In the genomic region with DNA sequence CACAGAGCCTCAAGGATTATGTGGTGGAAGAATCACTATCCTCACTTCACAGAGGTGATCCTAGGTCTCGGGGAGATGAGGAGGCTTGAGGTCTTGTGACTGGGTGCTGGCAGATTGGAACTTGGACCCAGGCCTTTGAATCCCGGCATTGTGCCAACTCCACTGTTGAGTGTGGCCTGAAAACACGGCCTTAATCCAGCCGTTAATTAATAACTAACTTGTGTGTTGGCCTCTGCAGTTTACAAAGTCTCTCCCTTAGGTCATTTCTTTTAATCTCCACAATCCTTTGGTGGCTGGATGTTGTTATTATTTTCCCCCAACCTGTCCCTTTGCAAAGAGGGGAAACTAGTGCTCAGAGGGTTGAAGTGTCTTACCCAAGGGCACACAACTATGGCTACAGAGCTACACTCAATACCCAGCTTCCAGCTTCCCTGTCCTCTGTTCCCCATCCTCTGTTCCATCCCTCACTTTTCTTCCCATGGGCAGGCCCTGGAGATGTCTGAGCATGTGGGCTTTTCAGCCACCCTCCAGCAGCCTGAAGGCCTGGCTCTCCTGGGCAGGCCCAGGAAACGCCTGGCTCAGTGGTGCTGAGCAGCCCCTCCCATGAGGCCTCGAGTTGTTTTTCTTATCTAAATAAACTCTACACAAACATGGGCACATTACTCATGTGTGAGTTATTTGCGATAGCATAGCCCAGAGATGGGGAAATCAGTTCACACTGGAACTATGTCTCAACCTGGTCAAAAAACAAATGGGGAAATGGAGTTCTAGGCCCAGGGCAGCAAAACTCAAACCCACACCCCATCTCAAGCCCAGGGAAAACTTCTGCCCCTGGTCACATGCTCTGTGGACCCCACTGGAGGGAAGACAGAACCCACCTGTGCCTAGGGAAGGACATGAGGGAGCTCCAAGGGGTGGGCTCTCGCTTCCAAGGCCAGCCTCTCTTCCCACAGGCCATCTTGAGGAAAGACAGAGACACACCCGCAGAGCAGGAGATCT, we compare ENCODE assay signal across 1 cellular context.
TF ChIP-seq lines count a peak whose summit lies in the region.

No MANE protein-coding gene starts in this region.

TF ChIP-seq in HepG2, 621 proteins besides CTCF, POLR2A, EP300 and RAD21 (continued from another document and continues in another):
- TF ChIP-seq MYPOP (CRISPR knock-in tag; IDR thresholded peaks at IDR 0.05) (peak; percentile 35; the same call in 1 of the 2 replicates), KMT2A (CRISPR knock-in tag; IDR thresholded peaks at IDR 0.05) (no peak), ZFP36 (IDR thresholded peaks at IDR 0.05; ENCODE audit: borderline replicate concordance, low read depth, low read length, partially characterized antibody) (no peak), ZNF660 (CRISPR knock-in tag; IDR thresholded peaks at IDR 0.05; ENCODE audit: borderline replicate concordance, low read depth) (no peak), ZNF12 (CRISPR knock-in tag; IDR thresholded peaks at IDR 0.05) (peak; percentile 75; the same call in 1 of the 2 replicates), CC2D1A (CRISPR knock-in tag; IDR thresholded peaks at IDR 0.05) (no peak), IRF9 (CRISPR knock-in tag; IDR thresholded peaks at IDR 0.05; ENCODE audit: borderline replicate concordance) (peak; percentile 70; the same call in 1 of the 2 replicates), FIP1L1 (IDR thresholded peaks at IDR 0.05; ENCODE audit: borderline replicate concordance, insufficient read depth, low read depth, low read length) (no peak), ERF (CRISPR knock-in tag; IDR thresholded peaks at IDR 0.05) (no peak; the same call in 1 of the 2 replicates), CSRNP1 (CRISPR knock-in tag; IDR thresholded peaks at IDR 0.05) (no peak), MAF1 (CRISPR knock-in tag; IDR thresholded peaks at IDR 0.05; ENCODE audit: borderline replicate concordance) (no peak), ZNF205 (CRISPR knock-in tag; IDR thresholded peaks at IDR 0.05) (peak; percentile 31), ZNF431 (CRISPR knock-in tag; IDR thresholded peaks at IDR 0.05; ENCODE audit: borderline replicate concordance, low read depth) (no peak), ZNF644 (CRISPR knock-in tag; IDR thresholded peaks at IDR 0.05; ENCODE audit: low read depth) (peak; percentile 78; the same call in 1 of the 2 replicates), KLF15 (CRISPR knock-in tag; IDR thresholded peaks at IDR 0.05; ENCODE audit: borderline replicate concordance) (no peak), YEATS4 (CRISPR knock-in tag; IDR thresholded peaks at IDR 0.05; ENCODE audit: borderline replicate concordance) (peak; percentile 81), ZNF766 (CRISPR knock-in tag; IDR thresholded peaks at IDR 0.05; ENCODE audit: borderline replicate concordance) (peak; percentile 22; the same call in 1 of the 2 replicates), MEF2D (CRISPR knock-in tag; IDR thresholded peaks at IDR 0.05) (peak; percentile 53; the same call in 1 of the 2 replicates), STAT6 (CRISPR knock-in tag; IDR thresholded peaks at IDR 0.05; ENCODE audit: borderline replicate concordance) (peak; percentile 83; the same call in 1 of the 2 replicates), HNRNPL (IDR thresholded peaks at IDR 0.05; ENCODE audit: low read depth, low read length) (no peak), JUNB (CRISPR knock-in tag; IDR thresholded peaks at IDR 0.05; ENCODE audit: borderline replicate concordance) (peak; percentile 82; the same call in 1 of the 2 replicates), SIN3B (IDR thresholded peaks at IDR 0.05; ENCODE audit: low read length) (no peak), GATA4 (IDR thresholded peaks at IDR 0.05; ENCODE audit: borderline replicate concordance, low read depth) (peak; percentile 74; the same call in 1 of the 2 replicates), NONO (IDR thresholded peaks at IDR 0.05) (no peak), NONO (CRISPR knock-in tag; conservative IDR thresholded peaks at IDR 0.05) (no peak), NCOR1 (IDR thresholded peaks at IDR 0.05; ENCODE audit: borderline replicate concordance, low read length) (peak; percentile 89; the same call in 1 of the 2 replicates), ZNF513 (CRISPR knock-in tag; conservative IDR thresholded peaks at IDR 0.05) (no peak), ZNF883 (CRISPR knock-in tag; IDR thresholded peaks at IDR 0.05; ENCODE audit: not compliant biosample characterization) (no peak), SAFB2 (CRISPR knock-in tag; IDR thresholded peaks at IDR 0.05; ENCODE audit: borderline replicate concordance, low read depth) (peak; percentile 44; the same call in 1 of the 2 replicates), ISL2 (CRISPR knock-in tag; IDR thresholded peaks at IDR 0.05) (peak; percentile 63), POGZ (CRISPR knock-in tag; IDR thresholded peaks at IDR 0.05) (no peak), CEBPZ (IDR thresholded peaks at IDR 0.05; ENCODE audit: low read length) (no peak), KDM4B (CRISPR knock-in tag; IDR thresholded peaks at IDR 0.05) (no peak)
- TF ChIP-seq, protein P1, sequence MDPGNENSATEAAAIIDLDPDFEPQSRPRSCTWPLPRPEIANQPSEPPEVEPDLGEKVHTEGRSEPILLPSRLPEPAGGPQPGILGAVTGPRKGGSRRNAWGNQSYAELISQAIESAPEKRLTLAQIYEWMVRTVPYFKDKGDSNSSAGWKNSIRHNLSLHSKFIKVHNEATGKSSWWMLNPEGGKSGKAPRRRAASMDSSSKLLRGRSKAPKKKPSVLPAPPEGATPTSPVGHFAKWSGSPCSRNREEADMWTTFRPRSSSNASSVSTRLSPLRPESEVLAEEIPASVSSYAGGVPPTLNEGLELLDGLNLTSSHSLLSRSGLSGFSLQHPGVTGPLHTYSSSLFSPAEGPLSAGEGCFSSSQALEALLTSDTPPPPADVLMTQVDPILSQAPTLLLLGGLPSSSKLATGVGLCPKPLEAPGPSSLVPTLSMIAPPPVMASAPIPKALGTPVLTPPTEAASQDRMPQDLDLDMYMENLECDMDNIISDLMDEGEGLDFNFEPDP (CRISPR knock-in tag; conservative IDR thresholded peaks at IDR 0.05): no peak
- TF ChIP-seq, protein P2, sequence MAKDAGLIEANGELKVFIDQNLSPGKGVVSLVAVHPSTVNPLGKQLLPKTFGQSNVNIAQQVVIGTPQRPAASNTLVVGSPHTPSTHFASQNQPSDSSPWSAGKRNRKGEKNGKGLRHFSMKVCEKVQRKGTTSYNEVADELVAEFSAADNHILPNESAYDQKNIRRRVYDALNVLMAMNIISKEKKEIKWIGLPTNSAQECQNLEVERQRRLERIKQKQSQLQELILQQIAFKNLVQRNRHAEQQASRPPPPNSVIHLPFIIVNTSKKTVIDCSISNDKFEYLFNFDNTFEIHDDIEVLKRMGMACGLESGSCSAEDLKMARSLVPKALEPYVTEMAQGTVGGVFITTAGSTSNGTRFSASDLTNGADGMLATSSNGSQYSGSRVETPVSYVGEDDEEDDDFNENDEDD (CRISPR knock-in tag; IDR thresholded peaks at IDR 0.05; ENCODE audit: borderline replicate concordance): no peak
- TF ChIP-seq, protein P3, sequence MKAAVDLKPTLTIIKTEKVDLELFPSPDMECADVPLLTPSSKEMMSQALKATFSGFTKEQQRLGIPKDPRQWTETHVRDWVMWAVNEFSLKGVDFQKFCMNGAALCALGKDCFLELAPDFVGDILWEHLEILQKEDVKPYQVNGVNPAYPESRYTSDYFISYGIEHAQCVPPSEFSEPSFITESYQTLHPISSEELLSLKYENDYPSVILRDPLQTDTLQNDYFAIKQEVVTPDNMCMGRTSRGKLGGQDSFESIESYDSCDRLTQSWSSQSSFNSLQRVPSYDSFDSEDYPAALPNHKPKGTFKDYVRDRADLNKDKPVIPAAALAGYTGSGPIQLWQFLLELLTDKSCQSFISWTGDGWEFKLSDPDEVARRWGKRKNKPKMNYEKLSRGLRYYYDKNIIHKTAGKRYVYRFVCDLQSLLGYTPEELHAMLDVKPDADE (CRISPR knock-in tag; IDR thresholded peaks at IDR 0.05): no peak; the same call in 1 of the 2 replicates
- TF ChIP-seq, protein P4, sequence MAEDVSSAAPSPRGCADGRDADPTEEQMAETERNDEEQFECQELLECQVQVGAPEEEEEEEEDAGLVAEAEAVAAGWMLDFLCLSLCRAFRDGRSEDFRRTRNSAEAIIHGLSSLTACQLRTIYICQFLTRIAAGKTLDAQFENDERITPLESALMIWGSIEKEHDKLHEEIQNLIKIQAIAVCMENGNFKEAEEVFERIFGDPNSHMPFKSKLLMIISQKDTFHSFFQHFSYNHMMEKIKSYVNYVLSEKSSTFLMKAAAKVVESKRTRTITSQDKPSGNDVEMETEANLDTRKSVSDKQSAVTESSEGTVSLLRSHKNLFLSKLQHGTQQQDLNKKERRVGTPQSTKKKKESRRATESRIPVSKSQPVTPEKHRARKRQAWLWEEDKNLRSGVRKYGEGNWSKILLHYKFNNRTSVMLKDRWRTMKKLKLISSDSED (CRISPR knock-in tag; IDR thresholded peaks at IDR 0.05): no peak
